In the genomic region with DNA sequence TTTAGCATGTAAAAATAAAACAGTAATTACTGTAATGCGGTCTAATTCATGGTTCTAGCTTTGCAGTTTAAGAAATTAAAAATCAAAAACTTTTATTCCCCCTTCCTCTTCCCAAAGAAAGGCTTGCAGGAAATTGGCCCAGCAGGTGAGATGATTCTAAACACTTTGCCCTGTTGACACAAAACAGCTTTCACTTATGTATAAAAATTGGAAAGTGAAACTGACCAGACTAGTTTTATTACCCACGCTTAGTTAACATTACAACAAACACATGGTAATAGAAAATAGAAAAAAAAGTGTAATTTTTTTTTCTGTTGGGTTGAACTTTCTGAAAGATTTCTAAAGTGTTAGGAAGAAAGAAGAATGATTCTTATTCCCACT, we compare ENCODE assay signal across 8 cellular contexts. TPM values are rescaled to one million over a fixed set of nuclear protein-coding genes. Genes with fewer than 3 reads are reported as not detected.
A peak's percentile ranks its signal among the peaks of the same experiment; 100 is the strongest.
DNase-seq lines count a peak whose midpoint lies in the region; ATAC-seq and TF ChIP-seq lines count a peak whose summit lies in the region.

No MANE protein-coding gene starts in this region.

- peaks cover 5% of the 10 kb centered on the region for H3K36me3 ChIP-seq in iPS-18a (ENCODE audit: control insufficient read depth, low read depth, low read length)

- H3K9me3 ChIP-seq in iPS-18a (ENCODE audit: control insufficient read depth, low read depth, low read length), result no peaks in the 10 kb centered on the region

- DNase-seq in NCI-H510A treated with DMSO at 0.1 percent for 48 hours (lab: John Stamatoyannopoulos, UW) (peak; percentile 24), NCI-H510A (lab: John Stamatoyannopoulos, UW) (no peak), middle frontal gyrus (ENCODE audit: extremely low spot score, low spot score) (no peak)
- no peak for DNase-seq in activated CD8-positive, alpha-beta T cell treated with anti-CD3 and anti-CD28 coated beads for 36 hours
- no peak for DNase-seq in stimulated activated naive B cell treated with anti-CD40 and anti-IgM and Interleukin-4, amounts not matched to agents 10 μg/mL and 1 μg/mL and 100 μg/mL, for 72 hours

- peak overlapping the region; percentile 98 for H3K27ac Mint-ChIP-seq in activated CD8-positive, alpha-beta T cell treated with anti-CD3 and anti-CD28 coated beads for 36 hours
- peak overlapping the region; percentile 99 for H3K27ac Mint-ChIP-seq in stimulated activated naive B cell treated with anti-CD40 and anti-IgM and Interleukin-4, amounts not matched to agents 10 μg/mL and 1 μg/mL and 100 μg/mL, for 72 hours

- intact Hi-C loops in activated CD8-positive, alpha-beta T cell treated with anti-CD3 and anti-CD28 coated beads for 36 hours (cut with micrococcal nuclease), result loop anchor here (1.0 to 5.0 kb wide), 3 partner anchors 26 to 280 kb away; no protein-coding TSS in a partner anchor

- peaks cover 49% of the 10 kb centered on the region for H3K4me1 Mint-ChIP-seq in activated CD8-positive, alpha-beta T cell treated with anti-CD3 and anti-CD28 coated beads for 36 hours (ENCODE audit: low read depth)
- H3K4me1 Mint-ChIP-seq in stimulated activated naive B cell treated with anti-CD40 and anti-IgM and Interleukin-4, amounts not matched to agents 10 μg/mL and 1 μg/mL and 100 μg/mL, for 72 hours, result peaks cover 32 to 51% of the 10 kb centered on the region in 2 donors

- no peak for TF ChIP-seq CTCF in activated CD8-positive, alpha-beta T cell treated with anti-CD3 and anti-CD28 coated beads for 36 hours (IDR thresholded peaks at IDR 0.05)

- peaks cover 26% of the 10 kb centered on the region for H3K36me3 Mint-ChIP-seq in activated CD8-positive, alpha-beta T cell treated with anti-CD3 and anti-CD28 coated beads for 36 hours (ENCODE audit: low read depth)
- H3K36me3 Mint-ChIP-seq in stimulated activated naive B cell treated with anti-CD40 and anti-IgM and Interleukin-4, amounts not matched to agents 10 μg/mL and 1 μg/mL and 100 μg/mL, for 72 hours, result peaks cover 13 to 23% of the 10 kb centered on the region in 2 donors

- no peak for ATAC-seq in activated CD8-positive, alpha-beta T cell treated with anti-CD3 and anti-CD28 coated beads for 36 hours
- ATAC-seq in stimulated activated naive B cell treated with anti-CD40 and anti-IgM and Interleukin-4, amounts not matched to agents 10 μg/mL and 1 μg/mL and 100 μg/mL, for 72 hours (replicated peaks), result no peak
- ATAC-seq in HG02588 (IDR thresholded peaks at IDR 0.05; ENCODE audit: unreplicated experiment), result no peak
- ATAC-seq in GM21526 (IDR thresholded peaks at IDR 0.05; ENCODE audit: low FRiP score, unreplicated experiment), result no peak

- no peaks in the 10 kb centered on the region for H3K27me3 ChIP-seq in iPS-18a (ENCODE audit: control insufficient read depth, insufficient read depth, low read length)

- no peaks in the 10 kb centered on the region for H3K27me3 Mint-ChIP-seq in activated CD8-positive, alpha-beta T cell treated with anti-CD3 and anti-CD28 coated beads for 36 hours
- no peaks in the 10 kb centered on the region for H3K27me3 Mint-ChIP-seq in stimulated activated naive B cell treated with anti-CD40 and anti-IgM and Interleukin-4, amounts not matched to agents 10 μg/mL and 1 μg/mL and 100 μg/mL, for 72 hours

- peaks cover 38% of the 10 kb centered on the region for H3K4me1 ChIP-seq in iPS-18a (ENCODE audit: control insufficient read depth, low read depth, low read length)

- H3K9ac ChIP-seq in iPS-18a (ENCODE audit: low read length), result peak overlapping the region; percentile 88

- POLR2A ChIA-PET in activated CD8-positive, alpha-beta T cell treated with anti-CD3 and anti-CD28 coated beads for 36 hours (lab: Charles Lee), result interaction anchor here (1.0 to 4.6 kb wide), 7 partner anchors 15 to 666 kb away, joined by 3 to 35 read pairs (median 4); no protein-coding TSS in a partner anchor

- CTCF ChIA-PET in activated CD8-positive, alpha-beta T cell treated with anti-CD3 and anti-CD28 coated beads for 36 hours (lab: Charles Lee), result interaction anchor here (0.7 to 5.3 kb wide), 12 partner anchors 20 to 1523 kb away, joined by 3 to 66 read pairs (median 4); no protein-coding TSS in a partner anchor

- peak overlapping the region; percentile 88 for H3K4me3 ChIP-seq in iPS-18a (ENCODE audit: low read length)

- peak overlapping the region; percentile 96 for H3K27ac ChIP-seq in iPS-18a (ENCODE audit: low read length)

- peak overlapping the region; percentile 94 for H3K4me3 Mint-ChIP-seq in activated CD8-positive, alpha-beta T cell treated with anti-CD3 and anti-CD28 coated beads for 36 hours
- H3K4me3 Mint-ChIP-seq in stimulated activated naive B cell treated with anti-CD40 and anti-IgM and Interleukin-4, amounts not matched to agents 10 μg/mL and 1 μg/mL and 100 μg/mL, for 72 hours, result peak overlapping the region; percentile 92 to 99

- peaks cover under 1% of the 10 kb centered on the region for H3K9me3 Mint-ChIP-seq in activated CD8-positive, alpha-beta T cell treated with anti-CD3 and anti-CD28 coated beads for 36 hours
- H3K9me3 Mint-ChIP-seq in stimulated activated naive B cell treated with anti-CD40 and anti-IgM and Interleukin-4, amounts not matched to agents 10 μg/mL and 1 μg/mL and 100 μg/mL, for 72 hours, result no peaks in the 10 kb centered on the region

RNA-seq across cellular contexts. Expression of a gene that starts 1.2 kb away (rescaled TPM):
- total RNA-seq in activated CD8-positive, alpha-beta T cell treated with anti-CD3 and anti-CD28 coated beads for 36 hours, result 10 to 100 TPM; 34.8 to 35.8 TPM
